ENCODE assay signal across 12 cellular contexts in genomic region chr3:194872669-194872977, GRCh38.
DNase-seq lines count a peak whose midpoint lies in the region; ATAC-seq and TF ChIP-seq lines count a peak whose summit lies in the region.
"Had no signal": no experiment of that assay in that cellular context is flagged by ENCODE, and none has a peak within 500 bp of the region (broad histone marks: within the 10 kb centered on the region; RNA-seq: fewer than 3 reads in every experiment).

No MANE protein-coding gene starts in this region.

- DNase-seq in LoVo (ENCODE audit: low spot score) (peak; percentile 47), colonic mucosa (no peak), mesendoderm (peak; percentile 52), AML-193 (lab: John Stamatoyannopoulos, UW) (no peak), NCI-H2029 treated with DMSO at 0.1 percent for 48 hours (lab: John Stamatoyannopoulos, UW) (no peak), right cardiac atrium (no peak), amniotic stem cell (lab: John Stamatoyannopoulos, UW) (no peak)
- DNase-seq: cortex of kidney; stimulated activated CD8-positive, alpha-beta memory T cell treated with anti-CD3 and anti-CD28 coated beads, Interleukin-4, amount 100 ng/mL, for 48 hours; T-helper 2 cell had no signal

- H3K27me3 ChIP-seq in BLaER1 treated with 17β-estradiol and CSF1 and Interleukin-3, amounts not matched to agents 10 nM and 100 nM: no peaks in the 10 kb centered on the region
- H3K27me3 ChIP-seq in colonic mucosa (no peaks in the 10 kb centered on the region), mesendoderm (ENCODE audit: insufficient read depth, low read length, poor library complexity) (no peaks in the 10 kb centered on the region), right cardiac atrium (ENCODE audit: control insufficient read depth, insufficient read depth) (no peaks in the 10 kb centered on the region)

- no peak overlapping the region for H4K8ac ChIP-seq in mesendoderm (ENCODE audit: low read depth, low read length)

- peaks cover 28 to 67% (median 41%) of the 10 kb centered on the region in 10 experiments for H3K4me1 ChIP-seq in BLaER1 treated with 17β-estradiol and CSF1 and Interleukin-3, amounts not matched to agents 10 nM and 100 nM
- no peaks in the 10 kb centered on the region for H3K4me1 ChIP-seq in colonic mucosa
- peaks cover 1% of the 10 kb centered on the region for H3K4me1 ChIP-seq in mesendoderm (ENCODE audit: control insufficient read depth, low read depth, low read length)
- peaks cover 7% of the 10 kb centered on the region for H3K4me1 ChIP-seq in right cardiac atrium (ENCODE audit: control insufficient read depth, insufficient read depth, low read length)

- no peak overlapping the region for H3K4ac ChIP-seq in mesendoderm (ENCODE audit: low read depth, low read length)

- H3K4me3 ChIP-seq in BLaER1 treated with 17β-estradiol and CSF1 and Interleukin-3, amounts not matched to agents 10 nM and 100 nM: no peak overlapping the region
- H3K4me3 ChIP-seq in colonic mucosa (no peak overlapping the region), mesendoderm (ENCODE audit: low read length) (no peak overlapping the region), right cardiac atrium (ENCODE audit: low read length) (no peak overlapping the region)
- H3K4me3 ChIP-seq: HAP-1 had no signal

- no peak overlapping the region for H2BK120ac ChIP-seq in mesendoderm (ENCODE audit: low read depth, low read length)

- peak overlapping the region in 5 of 11 experiments; percentile 30 to 72 (median 60); a peak in 11 of 22 replicates for H3K27ac ChIP-seq in BLaER1 treated with 17β-estradiol and CSF1 and Interleukin-3, amounts not matched to agents 10 nM and 100 nM
- H3K27ac ChIP-seq in colonic mucosa: peak overlapping the region; percentile 66
- no peak overlapping the region for H3K27ac ChIP-seq in mesendoderm (ENCODE audit: low read depth, low read length)
- H3K27ac ChIP-seq in right cardiac atrium (ENCODE audit: low read length): no peak overlapping the region

- peak overlapping the region in 8 of 11 experiments; percentile 40 to 91 (median 78); a peak in 13 of 22 replicates for H3K4me2 ChIP-seq in BLaER1 treated with 17β-estradiol and CSF1 and Interleukin-3, amounts not matched to agents 10 nM and 100 nM
- no peak overlapping the region for H3K4me2 ChIP-seq in mesendoderm (ENCODE audit: low read length)

- no peak overlapping the region for H2BK5ac ChIP-seq in mesendoderm (ENCODE audit: low read length)

- no peak for TF ChIP-seq CTCF in colonic mucosa (IDR thresholded peaks at IDR 0.05)

- H4K20me1 ChIP-seq in BLaER1 treated with 17β-estradiol and CSF1 and Interleukin-3, amounts not matched to agents 10 nM and 100 nM: no peaks in the 10 kb centered on the region

- peaks cover 0 to 7% (median 0%) of the 10 kb centered on the region in 11 experiments; a peak in 3 of 22 replicates for H3K9me3 ChIP-seq in BLaER1 treated with 17β-estradiol and CSF1 and Interleukin-3, amounts not matched to agents 10 nM and 100 nM (replicated peaks in 1 of 11)
- H3K9me3 ChIP-seq in colonic mucosa: no peaks in the 10 kb centered on the region
- no peaks in the 10 kb centered on the region for H3K9me3 ChIP-seq in right cardiac atrium (ENCODE audit: control insufficient read depth, low read length)
- H3K9me3 ChIP-seq: HAP-1 had no signal

- no peak for ATAC-seq in right cardiac atrium

- H4K5ac ChIP-seq in mesendoderm (ENCODE audit: low read length): no peak overlapping the region

- WGBS in mesendoderm (ENCODE audit: extremely low coverage, insufficient coverage, low lambda C conversion rate): no CpG with 5 or more reads among the region's 2 CpGs
- WGBS in right cardiac atrium: 43% methylated on average over 2 of the region's 2 CpGs

- intact Hi-C loops in colonic mucosa (cut with DNase I): no loop called here
- intact Hi-C loops in right cardiac atrium (cut with DNase I): loop anchor here in 1 of 4 donors (10.0 kb wide), 1 partner anchor 188 kb away; the partner anchor contains the start of gene FAM43A

- no peak overlapping the region for H3K23ac ChIP-seq in mesendoderm (ENCODE audit: low read length)

- H2BK15ac ChIP-seq in mesendoderm (replicated peaks; ENCODE audit: low read depth): no peak overlapping the region

- H3K79me1 ChIP-seq in mesendoderm (ENCODE audit: low read length): no peaks in the 10 kb centered on the region

- no peak overlapping the region for H3K18ac ChIP-seq in mesendoderm (ENCODE audit: low read length)

- H3K56ac ChIP-seq in mesendoderm (ENCODE audit: low read length): no peak overlapping the region

- no peak overlapping the region for H2AK5ac ChIP-seq in mesendoderm (ENCODE audit: low read length)

- H3K36me3 ChIP-seq in BLaER1 treated with 17β-estradiol and CSF1 and Interleukin-3, amounts not matched to agents 10 nM and 100 nM: no peaks in the 10 kb centered on the region
- H3K36me3 ChIP-seq in colonic mucosa (no peaks in the 10 kb centered on the region), mesendoderm (ENCODE audit: control insufficient read depth, insufficient read depth, low read length) (no peaks in the 10 kb centered on the region)
- H3K36me3 ChIP-seq: HAP-1 had no signal

- H3K79me2 ChIP-seq in mesendoderm (ENCODE audit: control insufficient read depth, insufficient read depth, low read length): no peaks in the 10 kb centered on the region

- H3K9ac ChIP-seq in BLaER1 treated with 17β-estradiol and CSF1 and Interleukin-3, amounts not matched to agents 10 nM and 100 nM: peak overlapping the region in 4 of 11 experiments; percentile 4 to 40 (median 34); a peak in 5 of 22 replicates
- peak overlapping the region in 1 of 2 donors; percentile 58 for H3K9ac ChIP-seq in colonic mucosa (ENCODE audit: low read depth in 2 of 2, low read length in 2 of 2)
- H3K9ac ChIP-seq in mesendoderm (ENCODE audit: low read length): no peak overlapping the region

Comparison
In these comparisons a context has a peak if more than half of its experiments do, and no peak if none do; other contexts are left out.
1. DNase-seq: peak in LoVo (single experiment) and mesendoderm (single experiment); none in colonic mucosa (single experiment), AML-193 (0 of 2), NCI-H2029 treated with DMSO at 0.1 percent for 48 hours (single experiment), right cardiac atrium (0 of 3) and amniotic stem cell (single experiment).